1 cellular context compared by ENCODE assay signal in genomic region chr17:75249564-75249963, GRCh38.
TF ChIP-seq lines count a peak whose summit lies in the region.

No MANE protein-coding gene starts in this region.

TF ChIP-seq in endothelial cell of umbilical vein, 7 proteins besides CTCF, POLR2A, EP300 and RAD21:
- TF ChIP-seq MYC (IDR thresholded peaks at IDR 0.05; ENCODE audit: low read depth, low read length) (no peak), JUN (IDR thresholded peaks at IDR 0.05; ENCODE audit: borderline replicate concordance, insufficient read depth, insufficient read length, low read depth) (no peak), MAX (IDR thresholded peaks at IDR 0.05; ENCODE audit: insufficient read depth, insufficient read length) (no peak), POLR2AphosphoS5 (IDR thresholded peaks at IDR 0.05; ENCODE audit: insufficient read depth, low read depth, low read length) (no peak), GATA2 (IDR thresholded peaks at IDR 0.05; ENCODE audit: insufficient read depth, insufficient read length, low read depth, low read length) (no peak), EZH2 (IDR thresholded peaks at IDR 0.05; ENCODE audit: borderline replicate concordance, low read depth, low read length, severe bottlenecking) (no peak), FOS (IDR thresholded peaks at IDR 0.05; ENCODE audit: borderline replicate concordance, insufficient read depth, low read length) (no peak)
